Comparison of ENCODE assay signal across 3 cellular contexts in the genomic region with DNA sequence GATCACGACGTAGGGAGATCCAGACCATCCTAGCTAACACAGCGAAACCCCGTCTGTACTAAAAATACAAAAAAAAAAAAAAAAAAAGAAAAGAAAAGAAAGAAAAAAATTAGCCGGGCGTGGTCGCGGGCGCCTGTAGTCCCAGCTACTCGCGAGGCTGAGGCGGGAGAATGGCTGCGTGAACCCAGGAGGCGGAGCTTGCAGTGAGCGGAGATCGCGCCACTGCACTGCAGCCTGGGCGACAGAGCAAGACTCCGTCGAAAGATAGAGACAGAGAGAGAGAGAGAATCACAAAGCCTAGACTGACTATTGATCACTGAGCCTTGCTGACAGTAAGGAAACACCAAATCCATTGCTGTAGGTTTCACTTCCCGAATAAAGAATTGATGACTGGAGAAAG. TPM values are rescaled to one million over a fixed set of nuclear protein-coding genes. Genes with fewer than 3 reads are reported as not detected.
"Had no signal": no experiment of that assay in that cellular context is flagged by ENCODE, and none has a peak within 500 bp of the region (broad histone marks: within the 10 kb centered on the region; RNA-seq: fewer than 3 reads in every experiment).

No MANE protein-coding gene starts in this region.

RNA-seq across cellular contexts. Expression of a gene that starts 35.6 kb away (rescaled TPM):
- total RNA-seq: activated CD8-positive, alpha-beta T cell treated with anti-CD3 and anti-CD28 coated beads, Interleukin-2, amount 10 ng/mL, durations not matched to agents 7 days and 5 days; activated naive CD8-positive, alpha-beta T cell treated with anti-CD3 and anti-CD28 coated beads, Interleukin-2, amount 10 ng/mL, durations not matched to agents 7 days and 5 days; T-helper 17 cell had no signal
